8 cellular contexts compared by ENCODE assay signal in genomic region chr22:31289335-31289734, GRCh38. TPM values are rescaled to one million over a fixed set of nuclear protein-coding genes. Genes with fewer than 3 reads are reported as not detected.
A peak's percentile ranks its signal among the peaks of the same experiment; 100 is the strongest.
DNase-seq lines count a peak whose midpoint lies in the region; ATAC-seq and TF ChIP-seq lines count a peak whose summit lies in the region.

No MANE protein-coding gene starts in this region.

- no peak for TF ChIP-seq CTCF in progenitor cell of endocrine pancreas (IDR thresholded peaks at IDR 0.05; ENCODE audit: unreplicated experiment)

- H3K9me3 Mint-ChIP-seq in central memory CD8-positive, alpha-beta T cell: no peaks in the 10 kb centered on the region
- H3K9me3 Mint-ChIP-seq in progenitor cell of endocrine pancreas (ENCODE audit: low read depth): no peaks in the 10 kb centered on the region

- H3K4me3 Mint-ChIP-seq in central memory CD8-positive, alpha-beta T cell: peak overlapping the region; percentile 97
- H3K4me3 Mint-ChIP-seq in progenitor cell of endocrine pancreas (ENCODE audit: low read depth): no peak overlapping the region

- peaks cover 66% of the 10 kb centered on the region for H3K4me1 Mint-ChIP-seq in central memory CD8-positive, alpha-beta T cell
- peaks cover 30% of the 10 kb centered on the region for H3K4me1 Mint-ChIP-seq in progenitor cell of endocrine pancreas (ENCODE audit: low read depth)

- H3K27me3 Mint-ChIP-seq in central memory CD8-positive, alpha-beta T cell: no peaks in the 10 kb centered on the region
- H3K27me3 Mint-ChIP-seq in progenitor cell of endocrine pancreas: peaks cover 7% of the 10 kb centered on the region

- H3K36me3 Mint-ChIP-seq in central memory CD8-positive, alpha-beta T cell (ENCODE audit: insufficient read depth): peaks cover 83% of the 10 kb centered on the region
- peaks cover 5% of the 10 kb centered on the region for H3K36me3 Mint-ChIP-seq in progenitor cell of endocrine pancreas (ENCODE audit: insufficient read depth)

- DNase-seq in DMS153 (lab: John Stamatoyannopoulos, UW) (peak; percentile 74), NCI-H2029 (lab: John Stamatoyannopoulos, UW) (peak; percentile 77), progenitor cell of endocrine pancreas (ENCODE audit: low spot score, unreplicated experiment) (no peak), middle frontal gyrus (ENCODE audit: extremely low spot score, low spot score) (no peak), EL (no peak), SKM-1 treated with dmso at 0.1 percent for 144 hours (lab: John Stamatoyannopoulos, UW; ENCODE audit: unreplicated experiment) (no peak)
- DNase-seq in central memory CD8-positive, alpha-beta T cell (ENCODE audit: low spot score in 2 of 2): no peak
- no peak for DNase-seq in stimulated activated CD4-positive, alpha-beta T cell treated with anti-CD3 and anti-CD28 coated beads, Interleukin-2, amount 100 ng/mL, for 48 hours

- ATAC-seq in central memory CD8-positive, alpha-beta T cell (replicated peaks; ENCODE audit: extremely low read depth, poor library complexity, severe bottlenecking): no peak

- peak overlapping the region; percentile 100 for H3K27ac Mint-ChIP-seq in central memory CD8-positive, alpha-beta T cell (ENCODE audit: low read depth)
- H3K27ac Mint-ChIP-seq in progenitor cell of endocrine pancreas: peak overlapping the region; percentile 64

RNA-seq across cellular contexts. Expression of gene PIK3IP1, which starts 3.0 kb away (rescaled TPM):
- 6.2 and 7.6 TPM in 2 replicates for total RNA-seq in progenitor cell of endocrine pancreas

RNA-seq across cellular contexts. Expression of gene PATZ1, which starts 56.8 kb away (rescaled TPM):
- total RNA-seq in progenitor cell of endocrine pancreas: 88.8 and 93.6 TPM in 2 replicates

Comparison
In these comparisons a context has a peak if more than half of its experiments do, and no peak if none do; other contexts are left out.
1. DNase-seq: peak in DMS153 (single experiment) and NCI-H2029 (single experiment); none in central memory CD8-positive, alpha-beta T cell (0 of 2), progenitor cell of endocrine pancreas (single experiment), stimulated activated CD4-positive, alpha-beta T cell treated with anti-CD3 and anti-CD28 coated beads, Interleukin-2, amount 100 ng/mL, for 48 hours (0 of 2), middle frontal gyrus (single experiment), EL (single experiment) and SKM-1 treated with dmso at 0.1 percent for 144 hours (single experiment).